ENCODE assay signal across 17 cellular contexts in the genomic region with DNA sequence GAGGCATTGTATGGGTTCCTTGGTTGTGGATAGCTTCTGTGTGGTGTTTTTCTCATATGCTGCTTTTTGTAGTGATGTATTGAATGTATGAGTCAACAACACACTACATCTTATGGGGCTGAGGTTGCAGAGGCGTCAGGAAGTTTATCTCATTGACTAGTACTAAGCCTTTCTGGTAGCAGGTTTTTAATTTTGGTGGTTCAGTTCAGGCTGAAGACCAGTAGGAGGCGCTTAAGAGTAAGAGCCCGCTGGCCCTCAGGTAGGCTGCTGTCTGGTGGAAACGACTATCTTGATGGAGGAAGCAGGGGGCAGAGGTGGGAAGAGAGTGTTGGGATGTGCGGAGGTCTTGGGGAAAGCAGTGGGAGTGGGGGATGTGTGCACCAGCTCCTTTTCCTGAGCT.
A peak's percentile ranks its signal among the peaks of the same experiment; 100 is the strongest.
DNase-seq lines count a peak whose midpoint lies in the region; ATAC-seq and TF ChIP-seq lines count a peak whose summit lies in the region.
"Had no signal": no experiment of that assay in that cellular context is flagged by ENCODE, and none has a peak within 500 bp of the region (broad histone marks: within the 10 kb centered on the region; RNA-seq: fewer than 3 reads in every experiment).

No MANE protein-coding gene starts in this region.

- H3K56ac ChIP-seq in H9 (ENCODE audit: insufficient read length, low read depth, low read length), result no peak overlapping the region

- TF ChIP-seq POLR2A in uterus (IDR thresholded peaks at IDR 0.05), result no peak

- H3K36me3 Mint-ChIP-seq in H9 (ENCODE audit: insufficient read depth in 1 of 3, low read depth in 3 of 3), result peaks cover 4 to 9% (median 9%) of the 10 kb centered on the region in 3 experiments; a peak in 6 of 7 replicates
- H3K36me3 Mint-ChIP-seq: activated naive CD8-positive, alpha-beta T cell treated with anti-CD3 and anti-CD28 coated beads for 36 hours; natural killer cell had no signal

- no peak overlapping the region for H3K14ac ChIP-seq in H9 (ENCODE audit: insufficient read depth, low read length)

- H3K4me1 ChIP-seq in H9 (ENCODE audit: insufficient read depth, low read length) (no peaks in the 10 kb centered on the region), uterus (no peaks in the 10 kb centered on the region)
- H3K4me1 ChIP-seq: BLaER1 had no signal

- peak overlapping the region in 1 of 3 experiments; percentile 12; a peak in 1 of 7 replicates for H3K27ac Mint-ChIP-seq in H9
- H3K27ac Mint-ChIP-seq: activated naive CD8-positive, alpha-beta T cell treated with anti-CD3 and anti-CD28 coated beads for 36 hours; natural killer cell had no signal

- no peak overlapping the region for H3T11ph ChIP-seq in H9 (ENCODE audit: low read length)

- intact Hi-C loops in uterus (cut with DNase I; ENCODE audit: low total_unique reads), result no loop called here

- no peak for DNase-seq in H9
- peak; percentile 49 for DNase-seq in iPS-NIHi7 (ENCODE audit: extremely low spot score)
- DNase-seq in uterus, result no peak
- no peak for DNase-seq in SHP77 treated with DMSO at 0.1 percent for 48 hours (lab: John Stamatoyannopoulos, UW)
- no peak for DNase-seq in NCI-H187 (lab: John Stamatoyannopoulos, UW)
- no peak for DNase-seq in left lobe of liver (ENCODE audit: low spot score)
- DNase-seq: activated CD4-positive, alpha-beta T cell treated with anti-CD3 and anti-CD28 coated beads, Interleukin-2, amount 50 U/mL, for 1 hour; activated naive CD8-positive, alpha-beta T cell treated with anti-CD3 and anti-CD28 coated beads for 36 hours; activated T-cell treated with anti-CD3 and anti-CD28 coated beads, Interleukin-2, amount 50 U/mL, for 1 hour; effector CD8-positive, alpha-beta T cell; natural killer cell; NCI-H774; T1000 had no signal

- H4K8ac ChIP-seq in H9 (replicated peaks; ENCODE audit: insufficient read length, low read depth, low read length), result no peak overlapping the region

- H3K79me2 ChIP-seq in H9 (ENCODE audit: insufficient read depth, low read length), result no peaks in the 10 kb centered on the region

- H3K27me3 Mint-ChIP-seq in H9 (ENCODE audit: low read depth), result no peaks in the 10 kb centered on the region

- H3K23ac ChIP-seq in H9 (ENCODE audit: insufficient read length, low read depth, low read length), result no peak overlapping the region

- H2BK120ac ChIP-seq in H9 (ENCODE audit: low read depth, low read length, poor library complexity, severe bottlenecking), result no peak overlapping the region

- H3K9me3 ChIP-seq in H9 (ENCODE audit: control insufficient read depth, low read depth, low read length) (no peaks in the 10 kb centered on the region), uterus (no peaks in the 10 kb centered on the region)
- H3K9me3 ChIP-seq: BLaER1 had no signal

- no peak overlapping the region for H2BK20ac ChIP-seq in H9 (ENCODE audit: low read depth, low read length, poor library complexity, severe bottlenecking)

- no CpG with 5 or more reads among the region's 5 CpGs for WGBS in H9 (ENCODE audit: extremely low coverage, insufficient read length, low lambda C conversion rate)

- no peak overlapping the region for H3K4ac ChIP-seq in H9 (ENCODE audit: low read depth, low read length)

- TF ChIP-seq CTCF in C4-2B (conservative IDR thresholded peaks at IDR 0.05) (peak; percentile 74), H9 (conservative IDR thresholded peaks at IDR 0.05) (peak; percentile 67), WI38 (IDR thresholded peaks at IDR 0.05; ENCODE audit: low read depth, low read length) (peak; percentile 9; the same call in 1 of the 2 replicates), uterus (IDR thresholded peaks at IDR 0.05) (no peak)

- no peak overlapping the region for H3K4me3 ChIP-seq in WI38 (ENCODE audit: low read depth, low read length)
- H3K4me3 ChIP-seq in uterus, result no peak overlapping the region
- H3K4me3 ChIP-seq: BLaER1, lung had no signal

- no peaks in the 10 kb centered on the region for H3K36me3 ChIP-seq in uterus
- H3K36me3 ChIP-seq: BLaER1 had no signal

- no peak overlapping the region for H2BK12ac ChIP-seq in H9 (ENCODE audit: insufficient read length, low read depth, low read length)

- no peak overlapping the region for H2AK5ac ChIP-seq in H9 (ENCODE audit: insufficient read length, low read length)

- no peak overlapping the region for H3K4me2 ChIP-seq in H9 (ENCODE audit: insufficient read depth, insufficient read length, low read length)
- H3K4me2 ChIP-seq: BLaER1 had no signal

- H2BK5ac ChIP-seq in H9 (ENCODE audit: insufficient read length, low read length), result no peak overlapping the region

- no peak overlapping the region for H3K18ac ChIP-seq in H9 (ENCODE audit: insufficient read length, low read depth, low read length)

- no peaks in the 10 kb centered on the region for H3K79me1 ChIP-seq in H9 (ENCODE audit: insufficient read depth, low read depth, low read length, poor library complexity, severe bottlenecking)

- H3K27ac ChIP-seq in C4-2B (no peak overlapping the region), H9 (ENCODE audit: insufficient read length, low read depth, low read length) (no peak overlapping the region), uterus (no peak overlapping the region)
- H3K27ac ChIP-seq: BLaER1 had no signal

- no peak overlapping the region for H4K5ac ChIP-seq in H9 (ENCODE audit: insufficient read length, low read depth, low read length)

- no peak overlapping the region for H2AFZ ChIP-seq in H9 (ENCODE audit: low read length)

- H3K9ac ChIP-seq in H9 (ENCODE audit: extremely low read depth, insufficient read length, low read length), result no peak overlapping the region
- H3K9ac ChIP-seq: BLaER1 had no signal

- 0 out of 4 replicates have a peak, but pooled peaks cover 0 to 2% of the 10 kb centered on the region in 2 experiments for H3K4me1 Mint-ChIP-seq in H9
- H3K4me1 Mint-ChIP-seq: activated naive CD8-positive, alpha-beta T cell treated with anti-CD3 and anti-CD28 coated beads for 36 hours; natural killer cell had no signal

- no peak for ATAC-seq in left lobe of liver
- ATAC-seq: natural killer cell had no signal

- H4K91ac ChIP-seq in H9 (ENCODE audit: insufficient read length, low read depth, low read length), result no peak overlapping the region

- no peaks in the 10 kb centered on the region for H3K23me2 ChIP-seq in H9 (ENCODE audit: insufficient read length, low read depth, low read length, poor library complexity, severe bottlenecking)

- no peak overlapping the region for H2BK15ac ChIP-seq in H9 (ENCODE audit: low read depth, low read length)

- H3K27me3 ChIP-seq in H9 (ENCODE audit: insufficient read depth, low read length) (no peaks in the 10 kb centered on the region), uterus (no peaks in the 10 kb centered on the region)
- H3K27me3 ChIP-seq: BLaER1 had no signal

- no peak overlapping the region for H3K4me3 Mint-ChIP-seq in H9
- H3K4me3 Mint-ChIP-seq: activated naive CD8-positive, alpha-beta T cell treated with anti-CD3 and anti-CD28 coated beads for 36 hours; natural killer cell had no signal

- peaks cover 0 to 3% of the 10 kb centered on the region in 2 experiments; a peak in 2 of 5 replicates for H3K9me3 Mint-ChIP-seq in H9
- H3K9me3 Mint-ChIP-seq: activated naive CD8-positive, alpha-beta T cell treated with anti-CD3 and anti-CD28 coated beads for 36 hours; natural killer cell had no signal

- H4K20me1 ChIP-seq in H9 (ENCODE audit: control insufficient read depth, insufficient read depth, insufficient read length), result no peaks in the 10 kb centered on the region
- H4K20me1 ChIP-seq: BLaER1 had no signal

Comparison
In these comparisons a context has a peak if more than half of its experiments do, and no peak if none do; other contexts are left out.
1. CTCF ChIP-seq: peak in C4-2B (single experiment), H9 (single experiment) and WI38 (single experiment); none in uterus (0 of 4).